Comparison of ENCODE assay signal across 1 cellular context in the genomic region with DNA sequence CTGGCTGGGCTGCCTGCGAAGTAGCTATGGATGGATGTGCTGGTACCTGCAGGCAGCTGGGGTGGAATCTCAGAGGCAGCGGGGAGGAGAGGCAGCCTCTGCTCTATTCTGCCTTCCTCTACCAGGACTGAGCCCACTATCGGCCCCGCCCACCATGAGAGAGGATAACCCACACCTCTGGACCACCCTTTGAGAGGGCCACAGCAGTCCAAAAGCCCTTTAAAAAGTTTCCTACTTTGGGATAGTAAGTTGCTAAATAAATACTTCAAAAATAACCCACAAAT.
TF ChIP-seq lines count a peak whose summit lies in the region.

No MANE protein-coding gene starts in this region.

TF ChIP-seq in HCT116, 20 proteins besides CTCF, POLR2A, EP300 and RAD21 (continued from another document):
- TF ChIP-seq ELF1 (IDR thresholded peaks at IDR 0.05; ENCODE audit: borderline replicate concordance, low read depth) (no peak), TCF7L2 (IDR thresholded peaks at IDR 0.05; ENCODE audit: borderline replicate concordance, extremely low read depth, insufficient read depth, insufficient read length) (no peak), FOSL1 (IDR thresholded peaks at IDR 0.05; ENCODE audit: low read depth) (no peak), EGR1 (IDR thresholded peaks at IDR 0.05; ENCODE audit: low read depth) (no peak), ZFX (IDR thresholded peaks at IDR 0.05) (no peak), YY1 (IDR thresholded peaks at IDR 0.05; ENCODE audit: extremely low read depth, insufficient replicate concordance, low read depth, low read length) (no peak), JUND (IDR thresholded peaks at IDR 0.05) (no peak), ZNF274 (IDR thresholded peaks at IDR 0.05; ENCODE audit: low read depth, low read length) (no peak)
- TF ChIP-seq, protein P1, sequence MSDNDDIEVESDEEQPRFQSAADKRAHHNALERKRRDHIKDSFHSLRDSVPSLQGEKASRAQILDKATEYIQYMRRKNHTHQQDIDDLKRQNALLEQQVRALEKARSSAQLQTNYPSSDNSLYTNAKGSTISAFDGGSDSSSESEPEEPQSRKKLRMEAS (IDR thresholded peaks at IDR 0.05), result no peak
- TF ChIP-seq, protein P2, sequence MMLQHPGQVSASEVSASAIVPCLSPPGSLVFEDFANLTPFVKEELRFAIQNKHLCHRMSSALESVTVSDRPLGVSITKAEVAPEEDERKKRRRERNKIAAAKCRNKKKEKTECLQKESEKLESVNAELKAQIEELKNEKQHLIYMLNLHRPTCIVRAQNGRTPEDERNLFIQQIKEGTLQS (IDR thresholded peaks at IDR 0.05), result no peak
- TF ChIP-seq, protein P3, sequence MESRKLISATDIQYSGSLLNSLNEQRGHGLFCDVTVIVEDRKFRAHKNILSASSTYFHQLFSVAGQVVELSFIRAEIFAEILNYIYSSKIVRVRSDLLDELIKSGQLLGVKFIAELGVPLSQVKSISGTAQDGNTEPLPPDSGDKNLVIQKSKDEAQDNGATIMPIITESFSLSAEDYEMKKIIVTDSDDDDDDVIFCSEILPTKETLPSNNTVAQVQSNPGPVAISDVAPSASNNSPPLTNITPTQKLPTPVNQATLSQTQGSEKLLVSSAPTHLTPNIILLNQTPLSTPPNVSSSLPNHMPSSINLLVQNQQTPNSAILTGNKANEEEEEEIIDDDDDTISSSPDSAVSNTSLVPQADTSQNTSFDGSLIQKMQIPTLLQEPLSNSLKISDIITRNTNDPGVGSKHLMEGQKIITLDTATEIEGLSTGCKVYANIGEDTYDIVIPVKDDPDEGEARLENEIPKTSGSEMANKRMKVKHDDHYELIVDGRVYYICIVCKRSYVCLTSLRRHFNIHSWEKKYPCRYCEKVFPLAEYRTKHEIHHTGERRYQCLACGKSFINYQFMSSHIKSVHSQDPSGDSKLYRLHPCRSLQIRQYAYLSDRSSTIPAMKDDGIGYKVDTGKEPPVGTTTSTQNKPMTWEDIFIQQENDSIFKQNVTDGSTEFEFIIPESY (IDR thresholded peaks at IDR 0.05; ENCODE audit: extremely low read depth, insufficient replicate concordance, low read length), result no peak
- TF ChIP-seq, protein P4, sequence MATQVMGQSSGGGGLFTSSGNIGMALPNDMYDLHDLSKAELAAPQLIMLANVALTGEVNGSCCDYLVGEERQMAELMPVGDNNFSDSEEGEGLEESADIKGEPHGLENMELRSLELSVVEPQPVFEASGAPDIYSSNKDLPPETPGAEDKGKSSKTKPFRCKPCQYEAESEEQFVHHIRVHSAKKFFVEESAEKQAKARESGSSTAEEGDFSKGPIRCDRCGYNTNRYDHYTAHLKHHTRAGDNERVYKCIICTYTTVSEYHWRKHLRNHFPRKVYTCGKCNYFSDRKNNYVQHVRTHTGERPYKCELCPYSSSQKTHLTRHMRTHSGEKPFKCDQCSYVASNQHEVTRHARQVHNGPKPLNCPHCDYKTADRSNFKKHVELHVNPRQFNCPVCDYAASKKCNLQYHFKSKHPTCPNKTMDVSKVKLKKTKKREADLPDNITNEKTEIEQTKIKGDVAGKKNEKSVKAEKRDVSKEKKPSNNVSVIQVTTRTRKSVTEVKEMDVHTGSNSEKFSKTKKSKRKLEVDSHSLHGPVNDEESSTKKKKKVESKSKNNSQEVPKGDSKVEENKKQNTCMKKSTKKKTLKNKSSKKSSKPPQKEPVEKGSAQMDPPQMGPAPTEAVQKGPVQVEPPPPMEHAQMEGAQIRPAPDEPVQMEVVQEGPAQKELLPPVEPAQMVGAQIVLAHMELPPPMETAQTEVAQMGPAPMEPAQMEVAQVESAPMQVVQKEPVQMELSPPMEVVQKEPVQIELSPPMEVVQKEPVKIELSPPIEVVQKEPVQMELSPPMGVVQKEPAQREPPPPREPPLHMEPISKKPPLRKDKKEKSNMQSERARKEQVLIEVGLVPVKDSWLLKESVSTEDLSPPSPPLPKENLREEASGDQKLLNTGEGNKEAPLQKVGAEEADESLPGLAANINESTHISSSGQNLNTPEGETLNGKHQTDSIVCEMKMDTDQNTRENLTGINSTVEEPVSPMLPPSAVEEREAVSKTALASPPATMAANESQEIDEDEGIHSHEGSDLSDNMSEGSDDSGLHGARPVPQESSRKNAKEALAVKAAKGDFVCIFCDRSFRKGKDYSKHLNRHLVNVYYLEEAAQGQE (IDR thresholded peaks at IDR 0.05; ENCODE audit: low read depth), result no peak
TF ChIP-seq in HCT116: peak in this region for 0.
